1 cellular context compared by ENCODE assay signal in the genomic region with DNA sequence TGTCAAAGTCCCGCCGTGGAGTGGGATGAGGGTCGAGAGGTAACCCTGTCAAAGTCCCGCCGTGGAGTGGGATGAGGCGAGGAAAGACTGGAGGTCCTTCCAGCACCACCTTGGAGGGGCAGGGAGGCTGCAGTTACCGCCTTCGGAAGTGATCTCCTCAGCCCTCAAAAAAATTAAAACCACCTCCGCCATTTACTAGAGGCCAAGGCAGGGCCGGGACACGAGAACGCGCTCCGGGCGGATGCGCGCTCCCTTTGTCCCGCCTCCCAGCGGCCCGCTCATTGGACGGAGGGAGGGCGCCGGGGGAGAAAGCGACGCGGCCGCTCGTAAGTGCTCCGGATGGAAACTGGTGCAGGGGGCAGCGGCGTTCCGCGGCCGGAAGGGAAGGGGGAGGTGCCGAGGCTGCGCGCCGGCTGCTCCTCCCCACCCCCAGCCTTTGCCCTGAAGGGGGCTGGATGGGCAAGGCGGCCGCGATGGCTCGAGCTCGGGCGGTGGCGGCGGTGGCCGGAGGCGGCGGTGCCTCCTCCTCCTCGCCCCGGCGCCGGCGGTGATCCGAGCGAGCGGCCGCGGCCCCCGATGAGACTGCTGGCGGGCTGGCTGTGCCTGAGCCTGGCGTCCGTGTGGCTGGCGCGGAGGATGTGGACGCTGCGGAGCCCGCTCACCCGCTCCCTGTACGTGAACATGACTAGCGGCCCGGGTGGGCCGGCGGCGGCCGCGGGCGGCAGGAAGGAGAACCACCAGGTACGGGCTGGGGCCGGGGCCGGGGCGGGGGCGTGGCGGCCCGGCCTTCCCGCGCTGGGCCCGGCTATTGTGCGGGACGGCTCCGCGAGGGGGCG.
TF ChIP-seq lines count a peak whose summit lies in the region.

A gene (plus strand): TSS at position 420 of the 836 bp plus-strand sequence. CDS start 157 bp downstream, at position 577.

TF ChIP-seq in SK-N-SH, 30 proteins besides CTCF, POLR2A, EP300 and RAD21 (continued from another document):
- TF ChIP-seq TEAD4 (IDR thresholded peaks at IDR 0.05; ENCODE audit: borderline replicate concordance, insufficient read depth) (no peak), NRF1 (IDR thresholded peaks at IDR 0.05; ENCODE audit: low read depth, low read length) (peak; percentile 49; the same call in 1 of the 2 replicates), YY1 (IDR thresholded peaks at IDR 0.05; ENCODE audit: low read depth) (peak; percentile 78; the same call in 1 of the 2 replicates), SIN3A (IDR thresholded peaks at IDR 0.05; ENCODE audit: borderline replicate concordance, low read depth, low read length) (peak; percentile 73; the same call in 1 of the 2 replicates), EZH2phosphoT487 (IDR thresholded peaks at IDR 0.05; ENCODE audit: borderline replicate concordance, low read depth) (no peak), JUND (IDR thresholded peaks at IDR 0.05) (no peak), MEF2A (IDR thresholded peaks at IDR 0.05; ENCODE audit: borderline replicate concordance, low read depth) (no peak), NFIC (IDR thresholded peaks at IDR 0.05; ENCODE audit: borderline replicate concordance) (no peak), GATA2 (CRISPR knock-in tag; IDR thresholded peaks at IDR 0.05) (no peak), FOSL2 (IDR thresholded peaks at IDR 0.05; ENCODE audit: borderline replicate concordance, low read depth) (no peak), CHD2 (IDR thresholded peaks at IDR 0.05; ENCODE audit: low read length, partially characterized antibody) (peak; percentile 95)
- TF ChIP-seq, protein P1, sequence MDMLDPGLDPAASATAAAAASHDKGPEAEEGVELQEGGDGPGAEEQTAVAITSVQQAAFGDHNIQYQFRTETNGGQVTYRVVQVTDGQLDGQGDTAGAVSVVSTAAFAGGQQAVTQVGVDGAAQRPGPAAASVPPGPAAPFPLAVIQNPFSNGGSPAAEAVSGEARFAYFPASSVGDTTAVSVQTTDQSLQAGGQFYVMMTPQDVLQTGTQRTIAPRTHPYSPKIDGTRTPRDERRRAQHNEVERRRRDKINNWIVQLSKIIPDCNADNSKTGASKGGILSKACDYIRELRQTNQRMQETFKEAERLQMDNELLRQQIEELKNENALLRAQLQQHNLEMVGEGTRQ (IDR thresholded peaks at IDR 0.05; ENCODE audit: borderline replicate concordance, low read depth, low read length), result no peak
- TF ChIP-seq, protein P2, sequence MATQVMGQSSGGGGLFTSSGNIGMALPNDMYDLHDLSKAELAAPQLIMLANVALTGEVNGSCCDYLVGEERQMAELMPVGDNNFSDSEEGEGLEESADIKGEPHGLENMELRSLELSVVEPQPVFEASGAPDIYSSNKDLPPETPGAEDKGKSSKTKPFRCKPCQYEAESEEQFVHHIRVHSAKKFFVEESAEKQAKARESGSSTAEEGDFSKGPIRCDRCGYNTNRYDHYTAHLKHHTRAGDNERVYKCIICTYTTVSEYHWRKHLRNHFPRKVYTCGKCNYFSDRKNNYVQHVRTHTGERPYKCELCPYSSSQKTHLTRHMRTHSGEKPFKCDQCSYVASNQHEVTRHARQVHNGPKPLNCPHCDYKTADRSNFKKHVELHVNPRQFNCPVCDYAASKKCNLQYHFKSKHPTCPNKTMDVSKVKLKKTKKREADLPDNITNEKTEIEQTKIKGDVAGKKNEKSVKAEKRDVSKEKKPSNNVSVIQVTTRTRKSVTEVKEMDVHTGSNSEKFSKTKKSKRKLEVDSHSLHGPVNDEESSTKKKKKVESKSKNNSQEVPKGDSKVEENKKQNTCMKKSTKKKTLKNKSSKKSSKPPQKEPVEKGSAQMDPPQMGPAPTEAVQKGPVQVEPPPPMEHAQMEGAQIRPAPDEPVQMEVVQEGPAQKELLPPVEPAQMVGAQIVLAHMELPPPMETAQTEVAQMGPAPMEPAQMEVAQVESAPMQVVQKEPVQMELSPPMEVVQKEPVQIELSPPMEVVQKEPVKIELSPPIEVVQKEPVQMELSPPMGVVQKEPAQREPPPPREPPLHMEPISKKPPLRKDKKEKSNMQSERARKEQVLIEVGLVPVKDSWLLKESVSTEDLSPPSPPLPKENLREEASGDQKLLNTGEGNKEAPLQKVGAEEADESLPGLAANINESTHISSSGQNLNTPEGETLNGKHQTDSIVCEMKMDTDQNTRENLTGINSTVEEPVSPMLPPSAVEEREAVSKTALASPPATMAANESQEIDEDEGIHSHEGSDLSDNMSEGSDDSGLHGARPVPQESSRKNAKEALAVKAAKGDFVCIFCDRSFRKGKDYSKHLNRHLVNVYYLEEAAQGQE (IDR thresholded peaks at IDR 0.05; ENCODE audit: low read depth, low read length), result no peak
- TF ChIP-seq, protein P3, sequence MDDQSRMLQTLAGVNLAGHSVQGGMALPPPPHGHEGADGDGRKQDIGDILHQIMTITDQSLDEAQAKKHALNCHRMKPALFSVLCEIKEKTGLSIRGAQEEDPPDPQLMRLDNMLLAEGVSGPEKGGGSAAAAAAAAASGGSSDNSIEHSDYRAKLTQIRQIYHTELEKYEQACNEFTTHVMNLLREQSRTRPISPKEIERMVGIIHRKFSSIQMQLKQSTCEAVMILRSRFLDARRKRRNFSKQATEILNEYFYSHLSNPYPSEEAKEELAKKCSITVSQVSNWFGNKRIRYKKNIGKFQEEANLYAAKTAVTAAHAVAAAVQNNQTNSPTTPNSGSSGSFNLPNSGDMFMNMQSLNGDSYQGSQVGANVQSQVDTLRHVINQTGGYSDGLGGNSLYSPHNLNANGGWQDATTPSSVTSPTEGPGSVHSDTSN (IDR thresholded peaks at IDR 0.05), result no peak
- TF ChIP-seq, protein P4, sequence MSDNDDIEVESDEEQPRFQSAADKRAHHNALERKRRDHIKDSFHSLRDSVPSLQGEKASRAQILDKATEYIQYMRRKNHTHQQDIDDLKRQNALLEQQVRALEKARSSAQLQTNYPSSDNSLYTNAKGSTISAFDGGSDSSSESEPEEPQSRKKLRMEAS (IDR thresholded peaks at IDR 0.05; ENCODE audit: low read depth), result peak; percentile 78
TF ChIP-seq in SK-N-SH: peak in this region for 15.
